10 cellular contexts compared by ENCODE assay signal in genomic region chr12:106309671-106310313, GRCh38. TPM values are rescaled to one million over a fixed set of nuclear protein-coding genes. Genes with fewer than 3 reads are reported as not detected.
DNase-seq lines count a peak whose midpoint lies in the region; ATAC-seq, FAIRE-seq and TF ChIP-seq lines count a peak whose summit lies in the region.
"Had no signal": no experiment of that assay in that cellular context is flagged by ENCODE, and none has a peak within 500 bp of the region (broad histone marks: within the 10 kb centered on the region; RNA-seq: fewer than 3 reads in every experiment).

No MANE protein-coding gene starts in this region.

- peak; percentile 33 for ATAC-seq in Right ventricle myocardium inferior

- no peak for TF ChIP-seq CTCF in astrocyte of the spinal cord (IDR thresholded peaks at IDR 0.05; ENCODE audit: low read depth, low read length)

- FAIRE-seq in urothelium cell line (lab: Jason Lieb, UNC): no peak
- FAIRE-seq: GM18507, H1 had no signal

- no peak overlapping the region for H3K4me3 ChIP-seq in astrocyte of the spinal cord (ENCODE audit: low read depth, low read length)

- in situ Hi-C loops in astrocyte of the spinal cord (cut with HindIII; ENCODE audit: low sequenced_read_pairs): no loop called here

- intact Hi-C loops in Right ventricle myocardium inferior (cut with DNase I): loop anchor here (5.0 to 10.0 kb wide), 2 partner anchors 33 to 165 kb away; no protein-coding TSS in a partner anchor
- intact Hi-C loops in cardiac septum (cut with DNase I): loop anchor here (10.0 kb wide), 1 partner anchor 165 kb away; no protein-coding TSS in a partner anchor

- DNase-seq in Right ventricle myocardium inferior (ENCODE audit: missing footprints) (no peak), cardiac septum (ENCODE audit: low spot score) (no peak), astrocyte of the spinal cord (ENCODE audit: low read depth, low spot score) (peak; percentile 81), kidney glomerular epithelial cell (lab: John Stamatoyannopoulos, UW) (peak; percentile 76), urothelium cell line (ENCODE audit: low spot score) (peak; percentile 53), T-helper 2 cell (no peak), NCI-H1417 treated with DMSO at 0.1 percent for 48 hours (lab: John Stamatoyannopoulos, UW) (no peak), MV-4-11 (lab: John Stamatoyannopoulos, UW) (no peak)

RNA-seq across cellular contexts. Expression of gene TCP11L2, which starts 7.3 kb away (rescaled TPM):
- 93.7 TPM for total RNA-seq in Right ventricle myocardium inferior
- 61.2 TPM for total RNA-seq in cardiac septum

RNA-seq across cellular contexts. Expression of gene POLR3B, which starts 47.8 kb away (rescaled TPM):
- 7.3 TPM for total RNA-seq in Right ventricle myocardium inferior
- total RNA-seq in cardiac septum: 9.4 TPM

Comparison
In these comparisons a context has a peak if more than half of its experiments do, and no peak if none do; other contexts are left out.
1. DNase-seq: peak in astrocyte of the spinal cord (single experiment), kidney glomerular epithelial cell (single experiment) and urothelium cell line (single experiment); none in Right ventricle myocardium inferior (single experiment), cardiac septum (single experiment), T-helper 2 cell (0 of 5), NCI-H1417 treated with DMSO at 0.1 percent for 48 hours (single experiment) and MV-4-11 (single experiment).